8 cellular contexts compared by ENCODE assay signal in the genomic region with DNA sequence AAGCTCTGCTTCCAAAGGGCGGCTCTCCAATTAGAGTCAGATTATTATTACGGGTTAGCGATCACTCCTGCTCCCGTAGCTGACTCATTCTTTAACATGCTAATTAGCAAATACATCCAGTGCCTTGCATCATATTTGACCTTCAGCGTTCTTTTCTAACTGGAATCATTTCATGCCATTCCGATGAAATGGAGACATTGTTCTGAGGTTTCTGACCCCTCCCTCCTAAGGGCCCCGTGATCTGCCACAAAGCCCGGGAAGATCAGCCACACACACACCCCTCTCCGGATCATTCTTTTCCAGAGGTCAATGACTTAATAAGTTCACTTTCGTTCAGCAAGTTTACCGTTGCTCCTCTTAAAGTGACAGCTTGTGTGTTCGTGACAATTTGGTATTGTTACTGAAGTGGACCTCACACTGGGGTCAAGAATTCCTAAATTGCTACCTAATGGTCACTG.
A peak's percentile ranks its signal among the peaks of the same experiment; 100 is the strongest.
DNase-seq lines count a peak whose midpoint lies in the region; ATAC-seq and TF ChIP-seq lines count a peak whose summit lies in the region.
"Not testable (repeated sequence)": the region's sequence is repeated elsewhere in the genome, so short reads cannot be mapped to it uniquely, and the experiment has no call there.

No MANE protein-coding gene starts in this region.

- not testable (repeated sequence) for H3K18ac ChIP-seq in trophoblast cell (ENCODE audit: low read length)

- H4K12ac ChIP-seq in trophoblast cell (ENCODE audit: low read depth, low read length): not testable (repeated sequence)

- not testable (repeated sequence) for H2AK5ac ChIP-seq in trophoblast cell (ENCODE audit: low read length)

- not testable (repeated sequence) for H3K4me2 ChIP-seq in trophoblast cell (ENCODE audit: low read length)

- not testable (repeated sequence) for H4K91ac ChIP-seq in trophoblast cell (ENCODE audit: low read depth, low read length)

- not testable (repeated sequence) for H3K36me3 ChIP-seq in adipocyte (ENCODE audit: control insufficient read depth, insufficient read depth, low read length, severe bottlenecking); trophoblast cell (ENCODE audit: control insufficient read depth in 1 of 2, insufficient read depth in 2 of 2, low read length in 2 of 2); upper lobe of right lung

- peak overlapping the region; percentile 37 for H3K4me3 ChIP-seq in adipocyte (ENCODE audit: low read length)
- not testable (repeated sequence) for H3K4me3 ChIP-seq in foreskin fibroblast (ENCODE audit: low read depth in 1 of 2, low read length in 2 of 2); trophoblast cell (ENCODE audit: low read depth, low read length); upper lobe of right lung

- not testable (repeated sequence) for TF ChIP-seq CTCF in foreskin fibroblast (IDR thresholded peaks at IDR 0.05; ENCODE audit: low read depth, low read length); upper lobe of right lung (IDR thresholded peaks at IDR 0.05)

- not testable (repeated sequence) for H3K79me1 ChIP-seq in trophoblast cell (ENCODE audit: low read length)

- H3K4ac ChIP-seq in trophoblast cell (ENCODE audit: low read depth, low read length): not testable (repeated sequence)

- peak overlapping the region; percentile 49 for H3K9ac ChIP-seq in adipocyte (ENCODE audit: low read length)
- H3K9ac ChIP-seq in trophoblast cell (ENCODE audit: low read length): not testable (repeated sequence)

- H3K4me1 ChIP-seq in adipocyte (ENCODE audit: control insufficient read depth, insufficient read depth, low read length): peaks cover 24% of the 10 kb centered on the region
- H3K4me1 ChIP-seq in trophoblast cell (ENCODE audit: control insufficient read depth in 1 of 2, insufficient read depth in 2 of 2, low read length in 2 of 2); upper lobe of right lung: not testable (repeated sequence)

- H3K9me3 ChIP-seq in adipocyte (ENCODE audit: control insufficient read depth, low read length); trophoblast cell (ENCODE audit: insufficient read depth, low read depth, low read length); upper lobe of right lung: not testable (repeated sequence)

- WGBS in trophoblast cell (ENCODE audit: extremely low coverage, insufficient coverage, insufficient read length): no CpG with 5 or more reads among the region's 12 CpGs

- H2BK12ac ChIP-seq in trophoblast cell (ENCODE audit: low read length): not testable (repeated sequence)

- ATAC-seq in upper lobe of right lung: peak; percentile 66

- H3K14ac ChIP-seq in trophoblast cell (ENCODE audit: low read length): not testable (repeated sequence)

- H4K8ac ChIP-seq in trophoblast cell (ENCODE audit: low read depth, low read length): not testable (repeated sequence)

- peak; percentile 75 for DNase-seq in EH (ENCODE audit: low read depth)
- DNase-seq in LoVo (ENCODE audit: low spot score): peak; percentile 39
- peak; percentile 74 for DNase-seq in adipocyte (ENCODE audit: low read depth)
- peak; percentile 65 to 79 for DNase-seq in foreskin fibroblast
- peak; percentile 36 to 57 for DNase-seq in trophoblast cell
- not testable (repeated sequence) for DNase-seq in upper lobe of right lung

- H3K27ac ChIP-seq in cingulate gyrus (ENCODE audit: low read depth, low read length) (peak overlapping the region; percentile 69), layer of hippocampus (ENCODE audit: low read depth, low read length) (peak overlapping the region; percentile 83)
- H3K27ac ChIP-seq in trophoblast cell (ENCODE audit: low read depth, low read length); upper lobe of right lung: not testable (repeated sequence)

- H3K79me2 ChIP-seq in trophoblast cell (ENCODE audit: control insufficient read depth, insufficient read depth, low read length, poor library complexity): not testable (repeated sequence)

- not testable (repeated sequence) for H2BK120ac ChIP-seq in trophoblast cell (ENCODE audit: insufficient read depth, low read length, poor library complexity)

- H2BK5ac ChIP-seq in trophoblast cell (ENCODE audit: low read depth, low read length, poor library complexity): not testable (repeated sequence)

- H3K23ac ChIP-seq in trophoblast cell (ENCODE audit: low read length): not testable (repeated sequence)

- H2AFZ ChIP-seq in trophoblast cell (ENCODE audit: insufficient read depth, low read length, poor library complexity): not testable (repeated sequence)

- not testable (repeated sequence) for H3K27me3 ChIP-seq in adipocyte (replicated peaks; ENCODE audit: control insufficient read depth, insufficient read depth, low read length); layer of hippocampus (ENCODE audit: control insufficient read depth, insufficient read depth, low read length); trophoblast cell (ENCODE audit: insufficient read depth, low read length); upper lobe of right lung

- intact Hi-C loops in upper lobe of right lung (cut with DNase I): not testable (repeated sequence)
